2 cellular contexts compared by ENCODE assay signal in the genomic region with DNA sequence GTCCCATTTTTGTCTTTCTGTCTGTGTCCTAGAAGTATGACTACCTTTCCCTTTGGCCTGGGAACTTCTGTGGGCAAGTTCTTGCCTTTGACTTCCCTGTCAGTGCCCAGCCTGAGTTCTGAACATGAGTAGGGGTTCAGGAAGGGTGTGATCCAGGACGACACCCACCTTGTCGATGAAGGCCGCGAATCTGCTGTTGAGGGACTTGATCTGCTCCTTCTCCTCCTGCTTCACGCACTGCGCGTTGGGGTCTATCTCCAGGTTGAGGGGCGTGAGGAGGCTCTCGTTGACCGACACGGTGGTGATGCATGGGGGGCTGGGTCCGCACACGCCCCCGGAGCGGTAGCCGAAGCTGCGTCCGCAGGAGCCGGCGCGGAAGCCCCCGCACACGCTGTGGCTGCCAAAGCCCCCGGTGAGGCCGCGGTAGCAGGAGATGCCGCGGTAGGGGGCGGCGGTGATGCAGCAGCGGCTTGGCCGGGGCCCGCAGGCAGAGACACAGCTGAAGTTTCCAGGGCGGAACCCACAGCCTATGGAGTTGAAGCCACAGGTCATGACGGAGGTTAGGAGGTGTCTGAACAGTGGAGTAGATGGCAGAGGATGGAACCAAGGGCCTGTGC.
TF ChIP-seq lines count a peak whose summit lies in the region.

A gene (minus strand): TSS at position 615 of the 617 bp plus-strand sequence. CDS start 63 bp downstream, at position 552.

TF ChIP-seq in GM23338, 12 proteins besides CTCF, POLR2A, EP300 and RAD21 (continues in another document):
- TF ChIP-seq, protein P1, sequence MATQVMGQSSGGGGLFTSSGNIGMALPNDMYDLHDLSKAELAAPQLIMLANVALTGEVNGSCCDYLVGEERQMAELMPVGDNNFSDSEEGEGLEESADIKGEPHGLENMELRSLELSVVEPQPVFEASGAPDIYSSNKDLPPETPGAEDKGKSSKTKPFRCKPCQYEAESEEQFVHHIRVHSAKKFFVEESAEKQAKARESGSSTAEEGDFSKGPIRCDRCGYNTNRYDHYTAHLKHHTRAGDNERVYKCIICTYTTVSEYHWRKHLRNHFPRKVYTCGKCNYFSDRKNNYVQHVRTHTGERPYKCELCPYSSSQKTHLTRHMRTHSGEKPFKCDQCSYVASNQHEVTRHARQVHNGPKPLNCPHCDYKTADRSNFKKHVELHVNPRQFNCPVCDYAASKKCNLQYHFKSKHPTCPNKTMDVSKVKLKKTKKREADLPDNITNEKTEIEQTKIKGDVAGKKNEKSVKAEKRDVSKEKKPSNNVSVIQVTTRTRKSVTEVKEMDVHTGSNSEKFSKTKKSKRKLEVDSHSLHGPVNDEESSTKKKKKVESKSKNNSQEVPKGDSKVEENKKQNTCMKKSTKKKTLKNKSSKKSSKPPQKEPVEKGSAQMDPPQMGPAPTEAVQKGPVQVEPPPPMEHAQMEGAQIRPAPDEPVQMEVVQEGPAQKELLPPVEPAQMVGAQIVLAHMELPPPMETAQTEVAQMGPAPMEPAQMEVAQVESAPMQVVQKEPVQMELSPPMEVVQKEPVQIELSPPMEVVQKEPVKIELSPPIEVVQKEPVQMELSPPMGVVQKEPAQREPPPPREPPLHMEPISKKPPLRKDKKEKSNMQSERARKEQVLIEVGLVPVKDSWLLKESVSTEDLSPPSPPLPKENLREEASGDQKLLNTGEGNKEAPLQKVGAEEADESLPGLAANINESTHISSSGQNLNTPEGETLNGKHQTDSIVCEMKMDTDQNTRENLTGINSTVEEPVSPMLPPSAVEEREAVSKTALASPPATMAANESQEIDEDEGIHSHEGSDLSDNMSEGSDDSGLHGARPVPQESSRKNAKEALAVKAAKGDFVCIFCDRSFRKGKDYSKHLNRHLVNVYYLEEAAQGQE (IDR thresholded peaks at IDR 0.05; ENCODE audit: unreplicated experiment), result no peak
- TF ChIP-seq CREB1 (CRISPR knock-in tag; IDR thresholded peaks at IDR 0.05; ENCODE audit: low read depth), result no peak
- no peak for TF ChIP-seq JUNB (IDR thresholded peaks at IDR 0.05; ENCODE audit: unreplicated experiment)
- no peak for TF ChIP-seq EZH2phosphoT487 (IDR thresholded peaks at IDR 0.05; ENCODE audit: unreplicated experiment)
- TF ChIP-seq ZNF331 (CRISPR knock-in tag; IDR thresholded peaks at IDR 0.05; ENCODE audit: low read depth), result no peak
- TF ChIP-seq, protein P2, sequence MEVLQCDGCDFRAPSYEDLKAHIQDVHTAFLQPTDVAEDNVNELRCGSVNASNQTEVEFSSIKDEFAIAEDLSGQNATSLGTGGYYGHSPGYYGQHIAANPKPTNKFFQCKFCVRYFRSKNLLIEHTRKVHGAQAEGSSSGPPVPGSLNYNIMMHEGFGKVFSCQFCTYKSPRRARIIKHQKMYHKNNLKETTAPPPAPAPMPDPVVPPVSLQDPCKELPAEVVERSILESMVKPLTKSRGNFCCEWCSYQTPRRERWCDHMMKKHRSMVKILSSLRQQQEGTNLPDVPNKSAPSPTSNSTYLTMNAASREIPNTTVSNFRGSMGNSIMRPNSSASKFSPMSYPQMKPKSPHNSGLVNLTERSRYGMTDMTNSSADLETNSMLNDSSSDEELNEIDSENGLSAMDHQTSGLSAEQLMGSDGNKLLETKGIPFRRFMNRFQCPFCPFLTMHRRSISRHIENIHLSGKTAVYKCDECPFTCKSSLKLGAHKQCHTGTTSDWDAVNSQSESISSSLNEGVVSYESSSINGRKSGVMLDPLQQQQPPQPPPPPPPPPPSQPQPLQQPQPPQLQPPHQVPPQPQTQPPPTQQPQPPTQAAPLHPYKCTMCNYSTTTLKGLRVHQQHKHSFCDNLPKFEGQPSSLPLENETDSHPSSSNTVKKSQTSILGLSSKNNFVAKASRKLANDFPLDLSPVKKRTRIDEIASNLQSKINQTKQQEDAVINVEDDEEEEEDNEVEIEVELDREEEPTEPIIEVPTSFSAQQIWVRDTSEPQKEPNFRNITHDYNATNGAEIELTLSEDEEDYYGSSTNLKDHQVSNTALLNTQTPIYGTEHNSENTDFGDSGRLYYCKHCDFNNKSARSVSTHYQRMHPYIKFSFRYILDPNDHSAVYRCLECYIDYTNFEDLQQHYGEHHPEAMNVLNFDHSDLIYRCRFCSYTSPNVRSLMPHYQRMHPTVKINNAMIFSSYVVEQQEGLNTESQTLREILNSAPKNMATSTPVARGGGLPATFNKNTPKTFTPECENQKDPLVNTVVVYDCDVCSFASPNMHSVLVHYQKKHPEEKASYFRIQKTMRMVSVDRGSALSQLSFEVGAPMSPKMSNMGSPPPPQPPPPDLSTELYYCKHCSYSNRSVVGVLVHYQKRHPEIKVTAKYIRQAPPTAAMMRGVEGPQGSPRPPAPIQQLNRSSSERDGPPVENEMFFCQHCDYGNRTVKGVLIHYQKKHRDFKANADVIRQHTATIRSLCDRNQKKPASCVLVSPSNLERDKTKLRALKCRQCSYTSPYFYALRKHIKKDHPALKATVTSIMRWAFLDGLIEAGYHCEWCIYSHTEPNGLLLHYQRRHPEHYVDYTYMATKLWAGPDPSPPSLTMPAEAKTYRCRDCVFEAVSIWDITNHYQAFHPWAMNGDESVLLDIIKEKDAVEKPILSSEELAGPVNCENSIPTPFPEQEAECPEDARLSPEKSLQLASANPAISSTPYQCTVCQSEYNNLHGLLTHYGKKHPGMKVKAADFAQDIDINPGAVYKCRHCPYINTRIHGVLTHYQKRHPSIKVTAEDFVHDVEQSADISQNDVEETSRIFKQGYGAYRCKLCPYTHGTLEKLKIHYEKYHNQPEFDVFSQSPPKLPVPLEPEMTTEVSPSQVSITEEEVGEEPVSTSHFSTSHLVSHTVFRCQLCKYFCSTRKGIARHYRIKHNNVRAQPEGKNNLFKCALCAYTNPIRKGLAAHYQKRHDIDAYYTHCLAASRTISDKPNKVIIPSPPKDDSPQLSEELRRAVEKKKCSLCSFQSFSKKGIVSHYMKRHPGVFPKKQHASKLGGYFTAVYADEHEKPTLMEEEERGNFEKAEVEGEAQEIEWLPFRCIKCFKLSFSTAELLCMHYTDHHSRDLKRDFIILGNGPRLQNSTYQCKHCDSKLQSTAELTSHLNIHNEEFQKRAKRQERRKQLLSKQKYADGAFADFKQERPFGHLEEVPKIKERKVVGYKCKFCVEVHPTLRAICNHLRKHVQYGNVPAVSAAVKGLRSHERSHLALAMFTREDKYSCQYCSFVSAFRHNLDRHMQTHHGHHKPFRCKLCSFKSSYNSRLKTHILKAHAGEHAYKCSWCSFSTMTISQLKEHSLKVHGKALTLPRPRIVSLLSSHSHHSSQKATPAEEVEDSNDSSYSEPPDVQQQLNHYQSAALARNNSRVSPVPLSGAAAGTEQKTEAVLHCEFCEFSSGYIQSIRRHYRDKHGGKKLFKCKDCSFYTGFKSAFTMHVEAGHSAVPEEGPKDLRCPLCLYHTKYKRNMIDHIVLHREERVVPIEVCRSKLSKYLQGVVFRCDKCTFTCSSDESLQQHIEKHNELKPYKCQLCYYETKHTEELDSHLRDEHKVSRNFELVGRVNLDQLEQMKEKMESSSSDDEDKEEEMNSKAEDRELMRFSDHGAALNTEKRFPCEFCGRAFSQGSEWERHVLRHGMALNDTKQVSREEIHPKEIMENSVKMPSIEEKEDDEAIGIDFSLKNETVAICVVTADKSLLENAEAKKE (CRISPR knock-in tag; IDR thresholded peaks at IDR 0.05), result no peak
- TF ChIP-seq, protein P3, sequence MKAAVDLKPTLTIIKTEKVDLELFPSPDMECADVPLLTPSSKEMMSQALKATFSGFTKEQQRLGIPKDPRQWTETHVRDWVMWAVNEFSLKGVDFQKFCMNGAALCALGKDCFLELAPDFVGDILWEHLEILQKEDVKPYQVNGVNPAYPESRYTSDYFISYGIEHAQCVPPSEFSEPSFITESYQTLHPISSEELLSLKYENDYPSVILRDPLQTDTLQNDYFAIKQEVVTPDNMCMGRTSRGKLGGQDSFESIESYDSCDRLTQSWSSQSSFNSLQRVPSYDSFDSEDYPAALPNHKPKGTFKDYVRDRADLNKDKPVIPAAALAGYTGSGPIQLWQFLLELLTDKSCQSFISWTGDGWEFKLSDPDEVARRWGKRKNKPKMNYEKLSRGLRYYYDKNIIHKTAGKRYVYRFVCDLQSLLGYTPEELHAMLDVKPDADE (IDR thresholded peaks at IDR 0.05), result no peak
- TF ChIP-seq STAT1 (IDR thresholded peaks at IDR 0.05; ENCODE audit: unreplicated experiment), result no peak

TF ChIP-seq in WTC11, 78 proteins besides CTCF, POLR2A, EP300 and RAD21 (continued from another document):
- TF ChIP-seq, protein P4, sequence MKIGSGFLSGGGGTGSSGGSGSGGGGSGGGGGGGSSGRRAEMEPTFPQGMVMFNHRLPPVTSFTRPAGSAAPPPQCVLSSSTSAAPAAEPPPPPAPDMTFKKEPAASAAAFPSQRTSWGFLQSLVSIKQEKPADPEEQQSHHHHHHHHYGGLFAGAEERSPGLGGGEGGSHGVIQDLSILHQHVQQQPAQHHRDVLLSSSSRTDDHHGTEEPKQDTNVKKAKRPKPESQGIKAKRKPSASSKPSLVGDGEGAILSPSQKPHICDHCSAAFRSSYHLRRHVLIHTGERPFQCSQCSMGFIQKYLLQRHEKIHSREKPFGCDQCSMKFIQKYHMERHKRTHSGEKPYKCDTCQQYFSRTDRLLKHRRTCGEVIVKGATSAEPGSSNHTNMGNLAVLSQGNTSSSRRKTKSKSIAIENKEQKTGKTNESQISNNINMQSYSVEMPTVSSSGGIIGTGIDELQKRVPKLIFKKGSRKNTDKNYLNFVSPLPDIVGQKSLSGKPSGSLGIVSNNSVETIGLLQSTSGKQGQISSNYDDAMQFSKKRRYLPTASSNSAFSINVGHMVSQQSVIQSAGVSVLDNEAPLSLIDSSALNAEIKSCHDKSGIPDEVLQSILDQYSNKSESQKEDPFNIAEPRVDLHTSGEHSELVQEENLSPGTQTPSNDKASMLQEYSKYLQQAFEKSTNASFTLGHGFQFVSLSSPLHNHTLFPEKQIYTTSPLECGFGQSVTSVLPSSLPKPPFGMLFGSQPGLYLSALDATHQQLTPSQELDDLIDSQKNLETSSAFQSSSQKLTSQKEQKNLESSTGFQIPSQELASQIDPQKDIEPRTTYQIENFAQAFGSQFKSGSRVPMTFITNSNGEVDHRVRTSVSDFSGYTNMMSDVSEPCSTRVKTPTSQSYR (CRISPR knock-in tag; IDR thresholded peaks at IDR 0.05), result no peak
- TF ChIP-seq PRRX2 (CRISPR knock-in tag; IDR thresholded peaks at IDR 0.05) (no peak), ZNF138 (CRISPR knock-in tag; conservative IDR thresholded peaks at IDR 0.05) (no peak), GABPB1 (CRISPR knock-in tag; IDR thresholded peaks at IDR 0.05) (no peak), MYBL2 (CRISPR knock-in tag; IDR thresholded peaks at IDR 0.05) (no peak), SMAD3 (CRISPR knock-in tag; IDR thresholded peaks at IDR 0.05; ENCODE audit: borderline replicate concordance) (no peak)
- TF ChIP-seq, protein P5, sequence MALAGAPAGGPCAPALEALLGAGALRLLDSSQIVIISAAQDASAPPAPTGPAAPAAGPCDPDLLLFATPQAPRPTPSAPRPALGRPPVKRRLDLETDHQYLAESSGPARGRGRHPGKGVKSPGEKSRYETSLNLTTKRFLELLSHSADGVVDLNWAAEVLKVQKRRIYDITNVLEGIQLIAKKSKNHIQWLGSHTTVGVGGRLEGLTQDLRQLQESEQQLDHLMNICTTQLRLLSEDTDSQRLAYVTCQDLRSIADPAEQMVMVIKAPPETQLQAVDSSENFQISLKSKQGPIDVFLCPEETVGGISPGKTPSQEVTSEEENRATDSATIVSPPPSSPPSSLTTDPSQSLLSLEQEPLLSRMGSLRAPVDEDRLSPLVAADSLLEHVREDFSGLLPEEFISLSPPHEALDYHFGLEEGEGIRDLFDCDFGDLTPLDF (CRISPR knock-in tag; IDR thresholded peaks at IDR 0.05), result no peak
- TF ChIP-seq, protein P6, sequence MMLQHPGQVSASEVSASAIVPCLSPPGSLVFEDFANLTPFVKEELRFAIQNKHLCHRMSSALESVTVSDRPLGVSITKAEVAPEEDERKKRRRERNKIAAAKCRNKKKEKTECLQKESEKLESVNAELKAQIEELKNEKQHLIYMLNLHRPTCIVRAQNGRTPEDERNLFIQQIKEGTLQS (CRISPR knock-in tag; conservative IDR thresholded peaks at IDR 0.05), result no peak
- TF ChIP-seq, protein P7, sequence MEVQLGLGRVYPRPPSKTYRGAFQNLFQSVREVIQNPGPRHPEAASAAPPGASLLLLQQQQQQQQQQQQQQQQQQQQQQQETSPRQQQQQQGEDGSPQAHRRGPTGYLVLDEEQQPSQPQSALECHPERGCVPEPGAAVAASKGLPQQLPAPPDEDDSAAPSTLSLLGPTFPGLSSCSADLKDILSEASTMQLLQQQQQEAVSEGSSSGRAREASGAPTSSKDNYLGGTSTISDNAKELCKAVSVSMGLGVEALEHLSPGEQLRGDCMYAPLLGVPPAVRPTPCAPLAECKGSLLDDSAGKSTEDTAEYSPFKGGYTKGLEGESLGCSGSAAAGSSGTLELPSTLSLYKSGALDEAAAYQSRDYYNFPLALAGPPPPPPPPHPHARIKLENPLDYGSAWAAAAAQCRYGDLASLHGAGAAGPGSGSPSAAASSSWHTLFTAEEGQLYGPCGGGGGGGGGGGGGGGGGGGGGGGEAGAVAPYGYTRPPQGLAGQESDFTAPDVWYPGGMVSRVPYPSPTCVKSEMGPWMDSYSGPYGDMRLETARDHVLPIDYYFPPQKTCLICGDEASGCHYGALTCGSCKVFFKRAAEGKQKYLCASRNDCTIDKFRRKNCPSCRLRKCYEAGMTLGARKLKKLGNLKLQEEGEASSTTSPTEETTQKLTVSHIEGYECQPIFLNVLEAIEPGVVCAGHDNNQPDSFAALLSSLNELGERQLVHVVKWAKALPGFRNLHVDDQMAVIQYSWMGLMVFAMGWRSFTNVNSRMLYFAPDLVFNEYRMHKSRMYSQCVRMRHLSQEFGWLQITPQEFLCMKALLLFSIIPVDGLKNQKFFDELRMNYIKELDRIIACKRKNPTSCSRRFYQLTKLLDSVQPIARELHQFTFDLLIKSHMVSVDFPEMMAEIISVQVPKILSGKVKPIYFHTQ (CRISPR knock-in tag; IDR thresholded peaks at IDR 0.05), result no peak
